In the genomic region with DNA sequence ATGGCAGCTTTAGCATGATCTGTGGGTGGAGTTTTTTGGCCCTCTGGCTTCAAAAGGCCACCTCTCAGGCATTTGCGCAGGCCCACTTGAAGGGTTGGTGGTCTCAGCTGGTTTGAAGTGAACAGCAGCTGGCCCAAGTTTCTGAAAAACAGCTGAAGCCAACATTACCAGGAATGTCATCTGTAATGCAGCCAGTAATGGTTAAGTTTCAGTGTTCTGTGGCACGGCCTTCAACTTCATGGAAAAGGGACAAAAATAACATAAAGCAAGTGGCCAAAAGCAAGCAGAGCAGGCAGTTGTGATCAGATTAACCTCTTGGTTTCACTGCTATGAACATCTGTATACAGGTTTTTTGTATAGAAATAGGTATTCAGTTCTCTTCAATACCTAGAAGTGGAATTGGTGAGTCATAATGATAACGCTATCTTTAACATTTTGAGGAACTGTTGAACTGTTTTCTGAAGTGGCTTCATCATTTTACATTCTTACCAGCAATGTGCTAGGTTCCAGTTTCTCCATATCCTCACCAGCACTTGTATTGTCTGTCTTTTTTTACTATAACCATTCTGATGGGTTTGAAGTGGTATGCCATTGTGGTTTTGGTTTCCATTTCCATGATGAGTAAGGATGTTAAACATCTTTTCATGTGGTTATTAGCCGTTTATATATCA, we compare ENCODE assay signal across 11 cellular contexts.
DNase-seq lines count a peak whose midpoint lies in the region; ATAC-seq and TF ChIP-seq lines count a peak whose summit lies in the region.
"Had no signal": no experiment of that assay in that cellular context is flagged by ENCODE, and none has a peak within 500 bp of the region (broad histone marks: within the 10 kb centered on the region; RNA-seq: fewer than 3 reads in every experiment).

No MANE protein-coding gene starts in this region.

- H3K4me1 ChIP-seq in A673 (ENCODE audit: insufficient read depth, low read length, poor library complexity, severe bottlenecking): no peaks in the 10 kb centered on the region

- peak overlapping the region; percentile 69 for H3K27ac Mint-ChIP-seq in activated T-cell treated with anti-CD3 and anti-CD28 coated beads, Interleukin-2, amount 50 U/mL, for 24 hours
- no peak overlapping the region for H3K27ac Mint-ChIP-seq in stimulated activated effector memory CD8-positive, alpha-beta T cell treated with anti-CD3 and anti-CD28 coated beads, Interleukin-12 subunit alpha, Interleukin-12 subunit beta, amount 100 ng/mL, for 72 hours
- no peak overlapping the region for H3K27ac Mint-ChIP-seq in CD4-positive, alpha-beta T cell

- peaks cover 24% of the 10 kb centered on the region for H3K27me3 Mint-ChIP-seq in activated T-cell treated with anti-CD3 and anti-CD28 coated beads, Interleukin-2, amount 50 U/mL, for 24 hours
- peaks cover 5% of the 10 kb centered on the region for H3K27me3 Mint-ChIP-seq in CD4-positive, alpha-beta T cell

- no peaks in the 10 kb centered on the region for H3K36me3 Mint-ChIP-seq in activated T-cell treated with anti-CD3 and anti-CD28 coated beads, Interleukin-2, amount 50 U/mL, for 24 hours (ENCODE audit: low read depth)
- H3K36me3 Mint-ChIP-seq in stimulated activated effector memory CD8-positive, alpha-beta T cell treated with anti-CD3 and anti-CD28 coated beads, Interleukin-12 subunit alpha, Interleukin-12 subunit beta, amount 100 ng/mL, for 72 hours: no peaks in the 10 kb centered on the region
- no peaks in the 10 kb centered on the region for H3K36me3 Mint-ChIP-seq in CD4-positive, alpha-beta T cell (ENCODE audit: low read depth)

- H3K4me1 Mint-ChIP-seq in activated T-cell treated with anti-CD3 and anti-CD28 coated beads, Interleukin-2, amount 50 U/mL, for 24 hours (ENCODE audit: low read depth): peaks cover 10% of the 10 kb centered on the region
- H3K4me1 Mint-ChIP-seq in stimulated activated effector memory CD8-positive, alpha-beta T cell treated with anti-CD3 and anti-CD28 coated beads, Interleukin-12 subunit alpha, Interleukin-12 subunit beta, amount 100 ng/mL, for 72 hours: no peaks in the 10 kb centered on the region
- H3K4me1 Mint-ChIP-seq in CD4-positive, alpha-beta T cell (ENCODE audit: low read depth): no peaks in the 10 kb centered on the region

- no peaks in the 10 kb centered on the region for H3K27me3 ChIP-seq in A673 (replicated peaks; ENCODE audit: insufficient read depth, low read depth, low read length, poor library complexity)
- no peaks in the 10 kb centered on the region for H3K27me3 ChIP-seq in CD4-positive, alpha-beta T cell (ENCODE audit: control insufficient read depth, insufficient read depth, low read length)

- POLR2A ChIA-PET in A673 (lab: Charles Lee; ENCODE audit: low non-redundant PET): no interaction called here
- POLR2A ChIA-PET in CD4-positive, alpha-beta T cell (lab: Charles Lee): no interaction called here

- no peak for DNase-seq in activated T-cell treated with anti-CD3 and anti-CD28 coated beads, Interleukin-2, amount 50 U/mL, for 24 hours
- DNase-seq in activated T-cell treated with anti-CD3 and anti-CD28 coated beads, Interleukin-2, amount 50 U/mL, for 48 hours: no peak
- DNase-seq in SIG-M5 (lab: John Stamatoyannopoulos, UW) (peak; percentile 9), A673 (ENCODE audit: low spot score) (no peak), COLO668 (lab: John Stamatoyannopoulos, UW; ENCODE audit: unreplicated experiment) (no peak)
- no peak for DNase-seq in stimulated activated effector memory CD8-positive, alpha-beta T cell treated with anti-CD3 and anti-CD28 coated beads, Interleukin-12 subunit alpha, Interleukin-12 subunit beta, amount 100 ng/mL, for 72 hours (ENCODE audit: low spot score in 2 of 2)
- DNase-seq in CD4-positive, alpha-beta T cell: no peak
- DNase-seq: H7, NCI-H69, substantia nigra had no signal

- no peak overlapping the region for H3K27ac ChIP-seq in A673 (ENCODE audit: low read depth, low read length, poor library complexity, severe bottlenecking)
- H3K27ac ChIP-seq in CD4-positive, alpha-beta T cell (ENCODE audit: low read depth, low read length): no peak overlapping the region

- TF ChIP-seq CTCF in A673 (conservative IDR thresholded peaks at IDR 0.05; ENCODE audit: low read depth, low read length): no peak
- no peak for TF ChIP-seq CTCF in CD4-positive, alpha-beta T cell (IDR thresholded peaks at IDR 0.05)

- no peak overlapping the region for H3K4me3 Mint-ChIP-seq in activated T-cell treated with anti-CD3 and anti-CD28 coated beads, Interleukin-2, amount 50 U/mL, for 24 hours
- H3K4me3 Mint-ChIP-seq in stimulated activated effector memory CD8-positive, alpha-beta T cell treated with anti-CD3 and anti-CD28 coated beads, Interleukin-12 subunit alpha, Interleukin-12 subunit beta, amount 100 ng/mL, for 72 hours: no peak overlapping the region
- H3K4me3 Mint-ChIP-seq in CD4-positive, alpha-beta T cell: no peak overlapping the region

- intact Hi-C loops in A673 (cut with micrococcal nuclease; ENCODE audit: unreplicated experiment): no loop called here
- intact Hi-C loops in CD4-positive, alpha-beta T cell (cut with DNase I, micrococcal nuclease): no loop called here

- CTCF ChIA-PET in A673 (lab: Charles Lee): no interaction called here
- CTCF ChIA-PET in CD4-positive, alpha-beta T cell (lab: Charles Lee): no interaction called here

- BruUV-seq in A673 (replicated peaks; lab: Mats Ljungman, UMichigan): no TSS peak

- no peaks in the 10 kb centered on the region for H3K36me3 ChIP-seq in A673 (ENCODE audit: insufficient read depth, low read length, poor library complexity, severe bottlenecking)

- H3K4me3 ChIP-seq in A673 (ENCODE audit: low read depth, low read length, poor library complexity, severe bottlenecking): no peak overlapping the region

- H3K9me3 ChIP-seq in A673 (ENCODE audit: low read depth, low read length, poor library complexity, severe bottlenecking): no peaks in the 10 kb centered on the region
- no peaks in the 10 kb centered on the region for H3K9me3 ChIP-seq in CD4-positive, alpha-beta T cell (ENCODE audit: control insufficient read depth, low read length)

- peaks cover 9% of the 10 kb centered on the region for H3K9me3 Mint-ChIP-seq in activated T-cell treated with anti-CD3 and anti-CD28 coated beads, Interleukin-2, amount 50 U/mL, for 24 hours
- no peaks in the 10 kb centered on the region for H3K9me3 Mint-ChIP-seq in stimulated activated effector memory CD8-positive, alpha-beta T cell treated with anti-CD3 and anti-CD28 coated beads, Interleukin-12 subunit alpha, Interleukin-12 subunit beta, amount 100 ng/mL, for 72 hours
- peaks cover 9% of the 10 kb centered on the region for H3K9me3 Mint-ChIP-seq in CD4-positive, alpha-beta T cell

- peak; percentile 85 for ATAC-seq in HG02885 (IDR thresholded peaks at IDR 0.05; ENCODE audit: poor library complexity, unreplicated experiment)
- ATAC-seq in stimulated activated effector memory CD8-positive, alpha-beta T cell treated with anti-CD3 and anti-CD28 coated beads, Interleukin-12 subunit alpha, Interleukin-12 subunit beta, amount 100 ng/mL, for 72 hours: peak; percentile 69
- no peak for ATAC-seq in CD4-positive, alpha-beta T cell (ENCODE audit: poor library complexity)
